13 cellular contexts compared by ENCODE assay signal in genomic region chr11:117600261-117600783, GRCh38.
A peak's percentile ranks its signal among the peaks of the same experiment; 100 is the strongest.
DNase-seq lines count a peak whose midpoint lies in the region; ATAC-seq and TF ChIP-seq lines count a peak whose summit lies in the region.
"Had no signal": no experiment of that assay in that cellular context is flagged by ENCODE, and none has a peak within 500 bp of the region (broad histone marks: within the 10 kb centered on the region; RNA-seq: fewer than 3 reads in every experiment).

No MANE protein-coding gene starts in this region.

- H3K36me3 ChIP-seq in endodermal cell (ENCODE audit: control insufficient read depth, insufficient read depth, low read length) = no peaks in the 10 kb centered on the region
- H3K36me3 ChIP-seq: upper lobe of right lung had no signal

- TF ChIP-seq CTCF in endodermal cell (conservative IDR thresholded peaks at IDR 0.05) (no peak), foreskin keratinocyte (conservative IDR thresholded peaks at IDR 0.05) (no peak)

- H3K4me1 ChIP-seq in endodermal cell (ENCODE audit: control insufficient read depth, insufficient read depth, low read length) = no peaks in the 10 kb centered on the region
- H3K4me1 ChIP-seq in foreskin keratinocyte = no peaks in the 10 kb centered on the region
- H3K4me1 ChIP-seq: upper lobe of right lung had no signal

- no peak overlapping the region for H3K27ac Mint-ChIP-seq in endodermal cell
- H3K27ac Mint-ChIP-seq: activated naive CD8-positive, alpha-beta T cell treated with anti-CD3 and anti-CD28 coated beads, Interleukin-2, amount 10 ng/mL, durations not matched to agents 7 days and 5 days; dendritic cell treated with granulocyte-macrophage colony-stimulating factor and Interleukin-4, amounts not matched to agents 40 ng/mL and 50 ng/mL, for 4 days had no signal

- H3K27ac ChIP-seq in endodermal cell (ENCODE audit: low read depth, low read length) (no peak overlapping the region), foreskin keratinocyte (no peak overlapping the region)
- H3K27ac ChIP-seq: upper lobe of right lung had no signal

- ATAC-seq in left ventricle myocardium superior = peak; percentile 53
- ATAC-seq in Right ventricle myocardium superior (ENCODE audit: poor library complexity) = no peak
- ATAC-seq in foreskin keratinocyte = no peak
- ATAC-seq in GM21576 (IDR thresholded peaks at IDR 0.05; ENCODE audit: unreplicated experiment) = no peak
- ATAC-seq: mucosa of descending colon, upper lobe of right lung had no signal

- H3K27me3 Mint-ChIP-seq in endodermal cell (ENCODE audit: insufficient read depth) = peaks cover 49% of the 10 kb centered on the region

- H3K9me3 Mint-ChIP-seq in endodermal cell = no peaks in the 10 kb centered on the region
- H3K9me3 Mint-ChIP-seq: activated naive CD8-positive, alpha-beta T cell treated with anti-CD3 and anti-CD28 coated beads, Interleukin-2, amount 10 ng/mL, durations not matched to agents 7 days and 5 days; dendritic cell treated with granulocyte-macrophage colony-stimulating factor and Interleukin-4, amounts not matched to agents 40 ng/mL and 50 ng/mL, for 4 days had no signal

- DNase-seq in left ventricle myocardium superior = no peak
- DNase-seq in Right ventricle myocardium superior = no peak
- peak; percentile 88 to 94 for DNase-seq in NCI-H524 (lab: John Stamatoyannopoulos, UW)
- DNase-seq in endodermal cell = peak; percentile 75
- DNase-seq in superior temporal gyrus (ENCODE audit: extremely low spot score) = peak; percentile 92
- no peak for DNase-seq in foreskin keratinocyte
- DNase-seq in NCI-H226 = no peak
- DNase-seq: activated CD8-positive, alpha-beta memory T cell treated with anti-CD3 and anti-CD28 coated beads, Interleukin-2, amount 50 U/mL, for 4 hours; activated naive CD8-positive, alpha-beta T cell treated with anti-CD3 and anti-CD28 coated beads, Interleukin-2, amount 10 ng/mL, durations not matched to agents 7 days and 5 days; mucosa of descending colon; upper lobe of right lung had no signal

- no peak overlapping the region for H3K4me3 Mint-ChIP-seq in endodermal cell
- H3K4me3 Mint-ChIP-seq: activated naive CD8-positive, alpha-beta T cell treated with anti-CD3 and anti-CD28 coated beads, Interleukin-2, amount 10 ng/mL, durations not matched to agents 7 days and 5 days; dendritic cell treated with granulocyte-macrophage colony-stimulating factor and Interleukin-4, amounts not matched to agents 40 ng/mL and 50 ng/mL, for 4 days had no signal

- H3K4me3 ChIP-seq in endodermal cell (ENCODE audit: low read length) = no peak overlapping the region
- H3K4me3 ChIP-seq: mucosa of descending colon, upper lobe of right lung had no signal

- H3K4me1 Mint-ChIP-seq in endodermal cell = peaks cover 12% of the 10 kb centered on the region
- H3K4me1 Mint-ChIP-seq: activated naive CD8-positive, alpha-beta T cell treated with anti-CD3 and anti-CD28 coated beads, Interleukin-2, amount 10 ng/mL, durations not matched to agents 7 days and 5 days had no signal

- no peaks in the 10 kb centered on the region for H3K36me3 Mint-ChIP-seq in endodermal cell (ENCODE audit: low read depth)
- H3K36me3 Mint-ChIP-seq: activated naive CD8-positive, alpha-beta T cell treated with anti-CD3 and anti-CD28 coated beads, Interleukin-2, amount 10 ng/mL, durations not matched to agents 7 days and 5 days had no signal

- no peak overlapping the region for H3K9ac ChIP-seq in endodermal cell (ENCODE audit: extremely low read depth, low read length, poor library complexity, severe bottlenecking)

- WGBS in endodermal cell (ENCODE audit: insufficient coverage in 1 of 2, insufficient read length in 1 of 2), 2 experiments = 53 to 65% methylated on average over 5 to 10 of the region's 10 CpGs

- H3K27me3 ChIP-seq in endodermal cell (ENCODE audit: control insufficient read depth, insufficient read depth, low read length, poor library complexity, severe bottlenecking) (peaks cover 64% of the 10 kb centered on the region), foreskin keratinocyte (peaks cover 19% of the 10 kb centered on the region)
- H3K27me3 ChIP-seq: upper lobe of right lung had no signal

- intact Hi-C loops in left ventricle myocardium superior (cut with micrococcal nuclease) (no loop called here), Right ventricle myocardium superior (cut with DNase I) (no loop called here)

- no peaks in the 10 kb centered on the region for H3K9me3 ChIP-seq in endodermal cell (ENCODE audit: control insufficient read depth, low read length)
- H3K9me3 ChIP-seq: mucosa of descending colon, upper lobe of right lung had no signal

Comparison
In these comparisons a context has a peak if more than half of its experiments do, and no peak if none do; other contexts are left out.
1. DNase-seq: peak in NCI-H524 (2 of 2), endodermal cell (single experiment) and superior temporal gyrus (single experiment); none in left ventricle myocardium superior (single experiment), Right ventricle myocardium superior (single experiment), foreskin keratinocyte (0 of 2) and NCI-H226 (single experiment).